Comparison of ENCODE assay signal across 2 cellular contexts in genomic region chr3:77066829-77067228, GRCh38.
TF ChIP-seq lines count a peak whose summit lies in the region.

No MANE protein-coding gene starts in this region.

TF ChIP-seq in GM23338, 12 proteins besides CTCF, POLR2A, EP300 and RAD21:
- TF ChIP-seq JUNB (IDR thresholded peaks at IDR 0.05; ENCODE audit: unreplicated experiment): no peak
- TF ChIP-seq POLR2AphosphoS5 (IDR thresholded peaks at IDR 0.05; ENCODE audit: low read depth): no peak
- no peak for TF ChIP-seq NANOG (IDR thresholded peaks at IDR 0.05; ENCODE audit: borderline replicate concordance)
- no peak for TF ChIP-seq ZNF331 (CRISPR knock-in tag; IDR thresholded peaks at IDR 0.05; ENCODE audit: low read depth)
- no peak for TF ChIP-seq ZNF462 (CRISPR knock-in tag; IDR thresholded peaks at IDR 0.05)
- no peak for TF ChIP-seq ZNF114 (CRISPR knock-in tag; IDR thresholded peaks at IDR 0.05)
- no peak for TF ChIP-seq EZH2 (IDR thresholded peaks at IDR 0.05; ENCODE audit: low read depth, unreplicated experiment)
- TF ChIP-seq REST (IDR thresholded peaks at IDR 0.05; ENCODE audit: unreplicated experiment): no peak
- no peak for TF ChIP-seq EZH2phosphoT487 (IDR thresholded peaks at IDR 0.05; ENCODE audit: unreplicated experiment)
- TF ChIP-seq CREB1 (CRISPR knock-in tag; IDR thresholded peaks at IDR 0.05; ENCODE audit: low read depth): no peak
- TF ChIP-seq ETS1 (IDR thresholded peaks at IDR 0.05): no peak
- no peak for TF ChIP-seq STAT1 (IDR thresholded peaks at IDR 0.05; ENCODE audit: unreplicated experiment)

TF ChIP-seq in K562, 482 proteins besides CTCF, POLR2A, EP300 and RAD21:
- no peak for TF ChIP-seq SP1 (CRISPR knock-in tag; IDR thresholded peaks at IDR 0.05)
- TF ChIP-seq MCM3 (IDR thresholded peaks at IDR 0.05): no peak
- no peak for TF ChIP-seq SAFB2 (IDR thresholded peaks at IDR 0.05; ENCODE audit: borderline replicate concordance, low read depth, low read length, severe bottlenecking)
- no peak for TF ChIP-seq ZNF518B (CRISPR knock-in tag; IDR thresholded peaks at IDR 0.05)
- TF ChIP-seq COPS2 (conservative IDR thresholded peaks at IDR 0.05): no peak
- no peak for TF ChIP-seq BRCA1 (IDR thresholded peaks at IDR 0.05)
- TF ChIP-seq BRCA1 (CRISPR knock-in tag; IDR thresholded peaks at IDR 0.05): no peak
- no peak for TF ChIP-seq CUX1 (CRISPR knock-in tag; IDR thresholded peaks at IDR 0.05)
- TF ChIP-seq ZNF124 (CRISPR knock-in tag; IDR thresholded peaks at IDR 0.05): no peak
- no peak for TF ChIP-seq ZBTB8A (IDR thresholded peaks at IDR 0.05; ENCODE audit: partially characterized antibody)
- TF ChIP-seq ZNF436 (CRISPR knock-in tag; IDR thresholded peaks at IDR 0.05): no peak
- TF ChIP-seq ILK (tag; IDR thresholded peaks at IDR 0.05; ENCODE audit: borderline replicate concordance, low read depth): no peak
- TF ChIP-seq ZNF277 (CRISPR knock-in tag; IDR thresholded peaks at IDR 0.05; ENCODE audit: borderline replicate concordance): no peak
- TF ChIP-seq ZNF165 (CRISPR knock-in tag; IDR thresholded peaks at IDR 0.05; ENCODE audit: borderline replicate concordance): no peak
